8 cellular contexts compared by ENCODE assay signal in the genomic region with DNA sequence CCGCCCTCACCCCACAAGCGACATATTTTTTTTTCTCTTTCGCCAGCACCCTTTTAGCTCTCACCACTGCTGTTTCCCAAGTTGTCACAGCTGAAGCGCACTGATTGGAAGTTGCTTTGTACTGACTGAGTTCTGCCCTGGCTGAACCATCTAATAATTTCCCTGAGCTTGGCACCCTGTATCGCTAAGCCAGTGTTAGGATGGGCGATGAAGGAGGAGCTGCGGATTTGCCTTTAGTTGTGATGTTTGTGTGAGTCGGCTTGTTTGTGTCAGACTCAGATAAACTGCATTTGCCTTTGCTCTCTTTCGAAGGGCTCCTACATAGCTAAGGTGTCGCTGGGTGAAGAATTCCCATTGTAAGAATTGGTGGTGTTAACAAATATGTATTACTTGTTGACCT. TPM values are rescaled to one million over a fixed set of nuclear protein-coding genes. Genes with fewer than 3 reads are reported as not detected.
A peak's percentile ranks its signal among the peaks of the same experiment; 100 is the strongest.
DNase-seq lines count a peak whose midpoint lies in the region; ATAC-seq, FAIRE-seq and TF ChIP-seq lines count a peak whose summit lies in the region.

No MANE protein-coding gene starts in this region.

- no peak for FAIRE-seq in urothelium cell line (lab: Jason Lieb, UNC)

- H3K27me3 ChIP-seq in CD8-positive, alpha-beta memory T cell (ENCODE audit: insufficient read depth, low read length, poor library complexity, severe bottlenecking): no peaks in the 10 kb centered on the region
- H3K27me3 ChIP-seq in Peyer's patch (no peaks in the 10 kb centered on the region), esophagus squamous epithelium (no peaks in the 10 kb centered on the region), ovary (no peaks in the 10 kb centered on the region)

- no peak for TF ChIP-seq EP300 in ovary (IDR thresholded peaks at IDR 0.05)

- no peaks in the 10 kb centered on the region for H3K36me3 ChIP-seq in CD8-positive, alpha-beta memory T cell (ENCODE audit: insufficient read depth, low read length)
- no peaks in the 10 kb centered on the region for H3K36me3 ChIP-seq in Peyer's patch
- H3K36me3 ChIP-seq in esophagus squamous epithelium: peaks cover 0 to 6% (median 0%) of the 10 kb centered on the region in 3 donors
- no peaks in the 10 kb centered on the region for H3K36me3 ChIP-seq in ovary

- no peak for ATAC-seq in GM21529 (IDR thresholded peaks at IDR 0.05; ENCODE audit: unreplicated experiment)
- ATAC-seq in HG03196 (IDR thresholded peaks at IDR 0.05; ENCODE audit: unreplicated experiment): no peak

- DNase-seq in CD8-positive, alpha-beta memory T cell: no peak
- DNase-seq in Peyer's patch (no peak), esophagus squamous epithelium (lab: John Stamatoyannopoulos, UW) (no peak), ovary (no peak), ureter (ENCODE audit: low spot score) (no peak), urothelium cell line (ENCODE audit: low spot score) (no peak)

- H3K4me1 ChIP-seq in CD8-positive, alpha-beta memory T cell (ENCODE audit: insufficient read depth, low read length): peaks cover 46% of the 10 kb centered on the region
- H3K4me1 ChIP-seq in Peyer's patch (peaks cover 0 to 34% (median 0%) of the 10 kb centered on the region in 4 donors), esophagus squamous epithelium (peaks cover 5 to 41% (median 20%) of the 10 kb centered on the region in 3 donors), ovary (ENCODE audit: insufficient read depth) (peaks cover 8% of the 10 kb centered on the region)

- H3K36me3 Mint-ChIP-seq in CD8-positive, alpha-beta memory T cell: peaks cover 0 to 13% (median 0%) of the 10 kb centered on the region in 3 donors

- POLR2A ChIA-PET in CD8-positive, alpha-beta memory T cell (lab: Charles Lee): no interaction called here

- no peak overlapping the region for H3K27ac ChIP-seq in CD8-positive, alpha-beta memory T cell (ENCODE audit: low read depth, low read length)
- peak overlapping the region; percentile 70 to 97 (median 90) for H3K27ac ChIP-seq in Peyer's patch
- H3K27ac ChIP-seq in esophagus squamous epithelium: peak overlapping the region in 2 of 4 donors; percentile 62 to 91
- H3K27ac ChIP-seq in ovary: no peak overlapping the region

- no peaks in the 10 kb centered on the region for H3K9me3 Mint-ChIP-seq in CD8-positive, alpha-beta memory T cell

- peaks cover 42 to 77% (median 77%) of the 10 kb centered on the region in 3 donors for H3K4me1 Mint-ChIP-seq in CD8-positive, alpha-beta memory T cell

- peak overlapping the region; percentile 86 to 95 (median 89) for H3K4me3 Mint-ChIP-seq in CD8-positive, alpha-beta memory T cell

- no peaks in the 10 kb centered on the region for H3K27me3 Mint-ChIP-seq in CD8-positive, alpha-beta memory T cell

- TF ChIP-seq CTCF in Peyer's patch (IDR thresholded peaks at IDR 0.05) (no peak), esophagus squamous epithelium (IDR thresholded peaks at IDR 0.05) (no peak), ovary (IDR thresholded peaks at IDR 0.05) (no peak)

- H3K4me3 ChIP-seq in CD8-positive, alpha-beta memory T cell (ENCODE audit: low read length): peak overlapping the region; percentile 70
- H3K4me3 ChIP-seq in Peyer's patch (peak overlapping the region; percentile 67 to 99 (median 82)), esophagus squamous epithelium (peak overlapping the region; percentile 61 to 93 (median 72)), ovary (peak overlapping the region; percentile 88)

- no peak for TF ChIP-seq POLR2A in Peyer's patch (IDR thresholded peaks at IDR 0.05)
- TF ChIP-seq POLR2A in esophagus squamous epithelium (IDR thresholded peaks at IDR 0.05): no peak
- TF ChIP-seq POLR2A in ovary (IDR thresholded peaks at IDR 0.05): no peak

- 67 to 78% methylated on average over 10 of the region's 10 CpGs for WGBS in esophagus squamous epithelium, 2 donors
- WGBS in ovary, 3 donors: 70 to 79% (median 72%) methylated on average over 10 of the region's 10 CpGs

- H3K27ac Mint-ChIP-seq in CD8-positive, alpha-beta memory T cell: peak overlapping the region in 6 of 8 donors; percentile 4 to 92 (median 80)

- intact Hi-C loops in esophagus squamous epithelium (cut with DNase I): loop anchor here (10.0 kb wide), 1 partner anchor 113 kb away; no protein-coding TSS in a partner anchor
- intact Hi-C loops in ovary (cut with DNase I): loop anchor here in 1 of 4 donors (5.0 to 10.0 kb wide), 3 partner anchors 113 to 223 kb away; no protein-coding TSS in a partner anchor

- H3K9me3 ChIP-seq in CD8-positive, alpha-beta memory T cell (ENCODE audit: low read length): no peaks in the 10 kb centered on the region
- H3K9me3 ChIP-seq in Peyer's patch (no peaks in the 10 kb centered on the region), esophagus squamous epithelium (no peaks in the 10 kb centered on the region), ovary (no peaks in the 10 kb centered on the region)

- CTCF ChIA-PET in CD8-positive, alpha-beta memory T cell (lab: Charles Lee): interaction anchor here (0.9 to 3.6 kb wide), 19 partner anchors 10 to 221 kb away, joined by 3 to 30 read pairs (median 5); no protein-coding TSS in a partner anchor

RNA-seq across cellular contexts. Expression of gene ATXN7L1, which starts 1.3 kb away (rescaled TPM):
- 1 to 10 TPM; 9.0 to 9.7 TPM for total RNA-seq in CD8-positive, alpha-beta memory T cell
- polyA plus RNA-seq in CD8-positive, alpha-beta memory T cell: 18.0 TPM
- total RNA-seq in Peyer's patch (10 to 100 TPM; 30.8 to 45.8 (median 39.3) TPM), esophagus squamous epithelium (10 to 100 TPM in 3 of 4 donors, 1 to 10 TPM in 1; 8.0 to 14.1 (median 10.6) TPM), ovary (10 to 100 TPM in 4 of 7 donors, 1 to 10 TPM in 3; 5.6 to 17.6 (median 11.4) TPM), ureter (31.6 TPM)
- 10 to 100 TPM in 1 of 2 donors, 1 to 10 TPM in 1; 5.0 to 13.6 TPM for polyA plus RNA-seq in ovary

Comparison
In these comparisons a context has a peak if more than half of its experiments do, and no peak if none do; other contexts are left out.
1. H3K27ac ChIP-seq: peak in Peyer's patch (4 of 4); none in CD8-positive, alpha-beta memory T cell (single experiment) and ovary (0 of 2).
2. Peak in every context shown above with its lines, with median percentiles within 50 percentile points of each other: H3K4me3 ChIP-seq.